1 cellular context compared by ENCODE assay signal in the genomic region with DNA sequence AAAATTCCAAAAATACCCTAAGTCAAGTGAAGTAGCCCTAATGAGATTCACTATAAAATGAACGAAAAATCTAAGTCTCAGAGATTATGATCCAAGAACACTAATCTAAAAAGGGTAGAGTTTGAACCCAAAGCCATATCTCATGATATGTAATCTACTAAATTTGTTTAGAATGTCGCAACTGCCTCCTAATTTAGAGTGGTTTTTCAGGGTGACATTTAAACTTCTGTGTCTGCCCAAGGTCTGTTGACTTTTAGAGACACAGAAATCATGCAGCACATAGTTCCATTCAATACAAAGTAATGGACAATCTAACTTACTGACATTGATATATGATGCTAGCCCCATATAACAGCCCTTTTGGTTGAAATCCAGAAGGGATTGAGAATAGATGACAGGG.
TF ChIP-seq lines count a peak whose summit lies in the region.

No MANE protein-coding gene starts in this region.

TF ChIP-seq in IMR-90, 13 proteins besides CTCF, POLR2A, EP300 and RAD21 (continued from another document):
- no peak for TF ChIP-seq RCOR1 (IDR thresholded peaks at IDR 0.05; ENCODE audit: insufficient replicate concordance, low read length)
- no peak for TF ChIP-seq FOS (IDR thresholded peaks at IDR 0.05; ENCODE audit: low read depth, low read length)
- TF ChIP-seq MAZ (IDR thresholded peaks at IDR 0.05; ENCODE audit: borderline replicate concordance, low read depth, low read length), result no peak
- no peak for TF ChIP-seq RFX5 (IDR thresholded peaks at IDR 0.05; ENCODE audit: low read depth, low read length)
- no peak for TF ChIP-seq SMC3 (IDR thresholded peaks at IDR 0.05; ENCODE audit: low read depth, low read length)
TF ChIP-seq in IMR-90: peak in this region for 0.
